Comparison of ENCODE assay signal across 7 cellular contexts in the genomic region with DNA sequence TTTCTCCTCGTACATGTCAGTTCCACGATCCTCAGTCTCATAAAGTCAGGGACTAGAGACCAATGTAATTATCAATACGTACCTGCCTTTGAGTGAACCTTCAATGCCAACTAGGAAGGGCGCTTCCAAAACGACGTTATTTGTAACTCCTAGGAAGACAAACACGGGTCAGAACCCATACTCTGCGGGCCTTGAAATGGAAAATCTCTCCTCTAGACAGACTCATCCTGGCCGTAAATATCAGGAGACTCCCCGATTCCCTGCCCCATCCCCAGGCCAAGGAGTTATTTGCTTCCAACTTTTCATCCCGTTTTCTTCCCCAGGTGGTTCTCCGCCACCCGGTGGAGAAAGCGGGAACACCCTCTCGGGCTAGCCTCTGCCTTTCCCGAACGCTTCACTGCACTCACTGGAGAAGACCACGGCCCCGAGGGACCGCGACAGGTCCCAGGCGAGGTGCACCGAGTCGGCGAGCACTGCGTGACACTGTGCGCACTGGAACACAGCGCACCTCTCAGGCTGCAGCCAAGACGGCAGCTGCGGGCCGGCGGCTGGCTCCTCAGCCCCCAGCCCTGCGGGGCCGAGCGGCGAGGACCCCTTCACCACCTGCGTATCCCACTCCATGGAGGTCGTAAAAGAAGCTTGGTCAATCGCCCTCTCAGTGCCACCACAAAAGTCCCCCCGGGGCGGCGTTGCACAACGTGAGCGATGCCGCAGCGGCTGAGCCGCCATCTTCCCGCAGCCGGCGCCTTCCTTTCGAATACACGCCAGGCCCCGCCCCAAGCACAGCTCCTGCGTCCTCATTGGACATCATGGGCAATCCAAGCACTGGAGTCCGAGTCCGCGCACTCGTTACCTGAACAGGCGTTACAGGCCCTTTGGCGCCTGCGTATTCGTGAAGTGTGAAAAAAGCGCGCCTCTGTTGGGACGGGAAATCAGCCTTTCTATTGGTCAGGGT. TPM values are rescaled to one million over a fixed set of nuclear protein-coding genes. Genes with fewer than 3 reads are reported as not detected.
DNase-seq lines count a peak whose midpoint lies in the region; ATAC-seq, FAIRE-seq and TF ChIP-seq lines count a peak whose summit lies in the region.

TSS of gene OIP5 (minus strand) at position 759 of the 955 bp plus-strand sequence. CDS start at position 729, 30 bp downstream.

- peaks cover 44% of the 10 kb centered on the region for H3K79me2 ChIP-seq in astrocyte (ENCODE audit: insufficient read depth, low read length)

- H3K27me3 Mint-ChIP-seq in astrocyte (ENCODE audit: low read depth, unreplicated experiment) = no peaks in the 10 kb centered on the region

- H3K9ac ChIP-seq in astrocyte (ENCODE audit: low read length) = peak within 1 kb of the TSS; percentile 91

- peak within 1 kb of the TSS; percentile 84 for H3K27ac Mint-ChIP-seq in astrocyte (ENCODE audit: unreplicated experiment)

- peaks cover 4% of the 10 kb centered on the region for H3K4me1 Mint-ChIP-seq in astrocyte (ENCODE audit: low read depth, unreplicated experiment)

- no peaks in the 10 kb centered on the region for H4K20me1 ChIP-seq in astrocyte (ENCODE audit: insufficient read depth, low read length)

- no peaks in the 10 kb centered on the region for H3K9me3 Mint-ChIP-seq in astrocyte (ENCODE audit: unreplicated experiment)

- no peaks in the 10 kb centered on the region for H3K9me3 ChIP-seq in astrocyte (ENCODE audit: insufficient read depth, low read depth, low read length)

- ATAC-seq in GM18499 (IDR thresholded peaks at IDR 0.05; ENCODE audit: insufficient read depth, unreplicated experiment) (peak; percentile 69), HG02943 (IDR thresholded peaks at IDR 0.05; ENCODE audit: low read depth, unreplicated experiment) (peak; percentile 81)

- TF ChIP-seq CTCF in astrocyte (IDR thresholded peaks at IDR 0.05; ENCODE audit: insufficient read depth, low read depth, low read length) = peak; percentile 58

- FAIRE-seq in astrocyte (lab: Jason Lieb, UNC) = no peak

- peaks cover 3% of the 10 kb centered on the region for H3K4me1 ChIP-seq in astrocyte (ENCODE audit: insufficient read depth, low read length)

- peak within 1 kb of the TSS; percentile 99 for H3K4me3 Mint-ChIP-seq in astrocyte (ENCODE audit: unreplicated experiment)

- DNase-seq in NCI-H187 (lab: John Stamatoyannopoulos, UW) = peak; percentile 94 to 97
- DNase-seq in astrocyte (ENCODE audit: low read depth) = peak; percentile 98
- DNase-seq in hepatic stellate cell (ENCODE audit: low spot score) = peak; percentile 99
- DNase-seq in retina = peak; percentile 96

- no peaks in the 10 kb centered on the region for H3K27me3 ChIP-seq in astrocyte (ENCODE audit: insufficient read depth, low read length)

- H3K36me3 ChIP-seq in astrocyte (ENCODE audit: insufficient read depth, low read length) = no peaks in the 10 kb centered on the region

- peak within 1 kb of the TSS; percentile 93 for H3K4me2 ChIP-seq in astrocyte (ENCODE audit: low read length)

- H3K36me3 Mint-ChIP-seq in astrocyte (ENCODE audit: low read depth, unreplicated experiment) = no peaks in the 10 kb centered on the region

- intact Hi-C loops in T-helper 2 cell treated with Interferon-gamma antibody and Interleukin-4, amounts not matched to agents 100 ng/mL and 5 ng/mL, for 36 hours (cut with micrococcal nuclease) = loop anchor here (1.0 to 10.0 kb wide), 5 partner anchors 48 to 943 kb away; partner anchors contain the start of genes CHP1, EXD1, GANC and NDUFAF1

- peak within 1 kb of the TSS; percentile 99 for H2AFZ ChIP-seq in astrocyte (ENCODE audit: low read depth, low read length)

- peak within 1 kb of the TSS; percentile 67 for H3K27ac ChIP-seq in astrocyte (ENCODE audit: low read depth, low read length)

- peak within 1 kb of the TSS; percentile 91 for H3K4me3 ChIP-seq in astrocyte (ENCODE audit: insufficient read depth, low read depth, low read length)

RNA-seq across cellular contexts. Expression of gene OIP5, which starts in this region (rescaled TPM):
- total RNA-seq in T-helper 2 cell treated with Interferon-gamma antibody and Interleukin-4, amounts not matched to agents 100 ng/mL and 5 ng/mL, for 36 hours = 18.7 TPM in 2 replicates
- 1.2 and 1.7 TPM in 2 replicates for total RNA-seq in astrocyte

Comparison
In these comparisons a context has a peak if more than half of its experiments do, and no peak if none do; other contexts are left out.
1. Peak in every context shown above with its lines: DNase-seq, ATAC-seq, H3K4me3 ChIP-seq and H3K27ac ChIP-seq.